In genomic region chr5:89827388-89827787, GRCh38 we compare ENCODE assay signal across 25 cellular contexts.
A peak's percentile ranks its signal among the peaks of the same experiment; 100 is the strongest.
DNase-seq lines count a peak whose midpoint lies in the region; ATAC-seq and TF ChIP-seq lines count a peak whose summit lies in the region.
"Had no signal": no experiment of that assay in that cellular context is flagged by ENCODE, and none has a peak within 500 bp of the region (broad histone marks: within the 10 kb centered on the region; RNA-seq: fewer than 3 reads in every experiment).

No MANE protein-coding gene starts in this region.

- TF ChIP-seq CTCF in HFFc6 (IDR thresholded peaks at IDR 0.05): no peak
- no peak for TF ChIP-seq CTCF in ascending aorta (IDR thresholded peaks at IDR 0.05)
- TF ChIP-seq CTCF in neural progenitor cell (IDR thresholded peaks at IDR 0.05): no peak
- no peak for TF ChIP-seq CTCF in thoracic aorta (IDR thresholded peaks at IDR 0.05)

- no peaks in the 10 kb centered on the region for H4K20me1 ChIP-seq in neural progenitor cell (ENCODE audit: low read depth)
- H4K20me1 ChIP-seq: BLaER1 treated with 17β-estradiol and CSF1 and Interleukin-3, amounts not matched to agents 10 nM and 100 nM had no signal

- no peaks in the 10 kb centered on the region; the same call in 1 of the 2 replicates for H3K4me1 Mint-ChIP-seq in HFFc6 (ENCODE audit: low read depth)
- peaks cover 12% of the 10 kb centered on the region for H3K4me1 Mint-ChIP-seq in neural progenitor cell
- H3K4me1 Mint-ChIP-seq: endodermal cell; naive thymus-derived CD8-positive, alpha-beta T cell had no signal

- no peak overlapping the region for H3K27ac ChIP-seq in ascending aorta
- no peak overlapping the region for H3K27ac ChIP-seq in neural progenitor cell
- H3K27ac ChIP-seq in thoracic aorta: no peak overlapping the region
- H3K27ac ChIP-seq: adrenal gland; BLaER1 treated with 17β-estradiol and CSF1 and Interleukin-3, amounts not matched to agents 10 nM and 100 nM; lower lobe of right lung; ovary; SK-N-MC had no signal

- DNase-seq in HFFc6 (no peak), ascending aorta (ENCODE audit: low spot score in 2 of 2) (no peak), neural progenitor cell (ENCODE audit: low spot score) (no peak), thoracic aorta (ENCODE audit: low spot score) (no peak), NCI-H1417 treated with DMSO at 0.1 percent for 48 hours (lab: John Stamatoyannopoulos, UW) (no peak)
- no peak for DNase-seq in activated CD4-positive, alpha-beta T cell treated with anti-CD3 and anti-CD28 coated beads, Interleukin-2, amount 50 U/mL, for 48 hours
- DNase-seq in activated CD4-positive, alpha-beta T cell treated with anti-CD3 and anti-CD28 coated beads for 4 hours: no peak
- DNase-seq: activated CD4-positive, alpha-beta memory T cell treated with anti-CD3 and anti-CD28 coated beads for 36 hours; activated CD4-positive, CD25-positive, alpha-beta regulatory T cell; activated naive CD4-positive, alpha-beta T cell treated with anti-CD3 and anti-CD28 coated beads for 36 hours; adrenal gland; EL; lower lobe of right lung; naive thymus-derived CD8-positive, alpha-beta T cell; NCI-H146; ovary; stimulated activated naive CD8-positive, alpha-beta T cell treated with anti-CD3 and anti-CD28 coated beads, Interleukin-15, Interleukin-2, amounts not matched to agents 100 U/mL and 50 U/mL, for 24 hours; T-helper 1 cell had no signal

- peak overlapping the region; percentile 17 for H2AFZ ChIP-seq in neural progenitor cell (replicated peaks)

- ATAC-seq in thoracic aorta (ENCODE audit: insufficient number of reproducible peaks, low FRiP score, low read depth): peak; percentile 43
- ATAC-seq: esophagus mucosa; lower lobe of right lung; naive thymus-derived CD8-positive, alpha-beta T cell; stimulated activated naive CD8-positive, alpha-beta T cell treated with anti-CD3 and anti-CD28 coated beads, Interleukin-15, Interleukin-2, amounts not matched to agents 100 U/mL and 50 U/mL, for 24 hours had no signal

- H3K9ac ChIP-seq in neural progenitor cell: no peak overlapping the region
- H3K9ac ChIP-seq: BLaER1 treated with 17β-estradiol and CSF1 and Interleukin-3, amounts not matched to agents 10 nM and 100 nM had no signal

- H3K27ac Mint-ChIP-seq in HFFc6 (no peak overlapping the region), neural progenitor cell (no peak overlapping the region)
- H3K27ac Mint-ChIP-seq: activated CD4-positive, alpha-beta memory T cell treated with anti-CD3 and anti-CD28 coated beads for 36 hours; activated naive CD4-positive, alpha-beta T cell treated with anti-CD3 and anti-CD28 coated beads for 36 hours; dendritic cell treated with granulocyte-macrophage colony-stimulating factor and Interleukin-4, amounts not matched to agents 40 ng/mL and 50 ng/mL, for 4 days; endodermal cell; naive thymus-derived CD8-positive, alpha-beta T cell had no signal

- no peaks in the 10 kb centered on the region; the same call in 1 of the 2 replicates for H3K27me3 Mint-ChIP-seq in HFFc6 (ENCODE audit: insufficient read depth)
- H3K27me3 Mint-ChIP-seq in neural progenitor cell (ENCODE audit: insufficient read depth, low read depth): peaks cover 2% of the 10 kb centered on the region
- H3K27me3 Mint-ChIP-seq: activated CD4-positive, alpha-beta memory T cell treated with anti-CD3 and anti-CD28 coated beads for 36 hours; brain; dendritic cell treated with granulocyte-macrophage colony-stimulating factor and Interleukin-4, amounts not matched to agents 40 ng/mL and 50 ng/mL, for 4 days; naive thymus-derived CD8-positive, alpha-beta T cell had no signal

- H3K79me2 ChIP-seq in neural progenitor cell (ENCODE audit: low read depth): no peaks in the 10 kb centered on the region

- peaks cover 22% of the 10 kb centered on the region for H3K9me3 Mint-ChIP-seq in HFFc6
- H3K9me3 Mint-ChIP-seq in neural progenitor cell: peaks cover 6% of the 10 kb centered on the region
- H3K9me3 Mint-ChIP-seq: dendritic cell treated with granulocyte-macrophage colony-stimulating factor and Interleukin-4, amounts not matched to agents 40 ng/mL and 50 ng/mL, for 4 days had no signal

- no peaks in the 10 kb centered on the region for H3K27me3 ChIP-seq in ascending aorta
- H3K27me3 ChIP-seq in neural progenitor cell: no peaks in the 10 kb centered on the region
- no peaks in the 10 kb centered on the region for H3K27me3 ChIP-seq in thoracic aorta (replicated peaks; ENCODE audit: insufficient read depth)
- H3K27me3 ChIP-seq: adrenal gland; BLaER1 treated with 17β-estradiol and CSF1 and Interleukin-3, amounts not matched to agents 10 nM and 100 nM; ovary had no signal

- H3K4me1 ChIP-seq in ascending aorta (peaks cover 0 to 3% of the 10 kb centered on the region in 2 donors), neural progenitor cell (peaks cover 13% of the 10 kb centered on the region), thoracic aorta (ENCODE audit: control insufficient read depth in 1 of 2, low read depth in 2 of 2) (peaks cover 0 to 16% of the 10 kb centered on the region in 2 donors)
- H3K4me1 ChIP-seq: adrenal gland; BLaER1 treated with 17β-estradiol and CSF1 and Interleukin-3, amounts not matched to agents 10 nM and 100 nM; lower lobe of right lung had no signal

- peak overlapping the region; percentile 47 to 51 for H3K4me3 ChIP-seq in ascending aorta
- no peak overlapping the region for H3K4me3 ChIP-seq in neural progenitor cell
- H3K4me3 ChIP-seq in thoracic aorta: peak overlapping the region; percentile 64
- H3K4me3 ChIP-seq: adrenal gland; BLaER1 treated with 17β-estradiol and CSF1 and Interleukin-3, amounts not matched to agents 10 nM and 100 nM; lower lobe of right lung; ovary; SK-N-MC; smooth muscle cell had no signal

- H3K9me3 ChIP-seq in ascending aorta (no peaks in the 10 kb centered on the region), neural progenitor cell (ENCODE audit: low read depth) (no peaks in the 10 kb centered on the region), thoracic aorta (no peaks in the 10 kb centered on the region)
- H3K9me3 ChIP-seq: adrenal gland; BLaER1 treated with 17β-estradiol and CSF1 and Interleukin-3, amounts not matched to agents 10 nM and 100 nM; lower lobe of right lung; ovary had no signal

- H3K36me3 Mint-ChIP-seq in HFFc6 (ENCODE audit: low read depth): no peaks in the 10 kb centered on the region
- no peaks in the 10 kb centered on the region for H3K36me3 Mint-ChIP-seq in neural progenitor cell
- H3K36me3 Mint-ChIP-seq: activated CD4-positive, alpha-beta memory T cell treated with anti-CD3 and anti-CD28 coated beads for 36 hours; brain; naive thymus-derived CD8-positive, alpha-beta T cell had no signal

- H3F3A ChIP-seq in neural progenitor cell (ENCODE audit: low read depth): no peaks in the 10 kb centered on the region

- H3K4me3 Mint-ChIP-seq in HFFc6 (peak overlapping the region; percentile 15; the same call in 1 of the 2 replicates), neural progenitor cell (no peak overlapping the region)
- H3K4me3 Mint-ChIP-seq: activated CD4-positive, alpha-beta memory T cell treated with anti-CD3 and anti-CD28 coated beads for 36 hours; activated naive CD4-positive, alpha-beta T cell treated with anti-CD3 and anti-CD28 coated beads for 36 hours; dendritic cell treated with granulocyte-macrophage colony-stimulating factor and Interleukin-4, amounts not matched to agents 40 ng/mL and 50 ng/mL, for 4 days; endodermal cell; naive thymus-derived CD8-positive, alpha-beta T cell had no signal

- no peak overlapping the region for H3K4me2 ChIP-seq in neural progenitor cell
- H3K4me2 ChIP-seq: BLaER1 treated with 17β-estradiol and CSF1 and Interleukin-3, amounts not matched to agents 10 nM and 100 nM; smooth muscle cell had no signal

- H3K36me3 ChIP-seq in ascending aorta (no peaks in the 10 kb centered on the region), neural progenitor cell (no peaks in the 10 kb centered on the region), thoracic aorta (no peaks in the 10 kb centered on the region)
- H3K36me3 ChIP-seq: adrenal gland; BLaER1 treated with 17β-estradiol and CSF1 and Interleukin-3, amounts not matched to agents 10 nM and 100 nM; lower lobe of right lung; ovary had no signal

- intact Hi-C loops in ascending aorta (cut with DNase I): no loop called here
